ENCODE assay signal across 8 cellular contexts in the genomic region with DNA sequence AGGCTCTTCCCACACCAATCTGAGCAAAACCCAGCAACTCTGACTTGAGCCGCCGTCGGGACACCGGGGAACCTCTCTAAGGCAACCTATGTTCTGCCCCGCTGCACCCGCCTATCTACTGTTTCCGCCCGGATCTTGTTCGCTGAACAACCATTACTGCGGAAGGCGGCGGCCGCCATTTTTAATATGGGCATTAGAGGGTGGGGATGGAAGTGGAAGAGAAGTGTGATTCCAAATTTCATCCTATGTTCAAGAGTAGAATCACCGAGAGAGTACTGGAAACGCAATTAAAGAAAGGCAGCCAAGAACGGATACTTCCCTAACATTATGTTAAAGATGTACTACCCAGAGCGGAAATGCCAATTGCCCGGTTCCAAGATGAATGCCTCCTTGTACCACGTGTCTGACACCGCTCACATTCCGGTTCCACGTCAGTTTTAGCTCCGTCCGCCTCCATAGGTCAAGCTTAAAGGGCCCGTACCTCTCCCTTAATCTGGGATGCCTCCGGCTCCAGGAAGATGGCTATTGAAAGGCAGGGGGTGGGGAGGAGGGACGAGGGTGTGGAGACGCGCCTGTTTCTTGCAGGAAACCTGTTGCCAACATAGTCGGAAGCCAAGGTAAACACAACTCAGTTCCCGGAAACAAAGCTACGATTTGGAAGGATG. TPM values are rescaled to one million over a fixed set of nuclear protein-coding genes. Genes with fewer than 3 reads are reported as not detected.
A peak's percentile ranks its signal among the peaks of the same experiment; 100 is the strongest.
DNase-seq lines count a peak whose midpoint lies in the region; ATAC-seq and TF ChIP-seq lines count a peak whose summit lies in the region.

A gene (minus strand): TSS at position 95 of the 665 bp plus-strand sequence. CDS start 198 bp downstream, outside the sequence.

- peak within 1 kb of the TSS; percentile 88 for H3K4me3 ChIP-seq in AG04449 (ENCODE audit: low read depth, low read length)
- peak within 1 kb of the TSS; percentile 83 to 99 (median 92) for H3K4me3 ChIP-seq in spleen

- 0 to 1% (median 0%) methylated on average over 28 to 32 of the region's 32 CpGs for WGBS in spleen, 5 donors

- peaks cover 30% of the 10 kb centered on the region for H3K4me1 Mint-ChIP-seq in central memory CD8-positive, alpha-beta T cell

- intact Hi-C loops in spleen (cut with DNase I; ENCODE audit: low total_unique reads), result no loop called here

- CTCF ChIA-PET in AG04449 (lab: Yijun Ruan, JAX), result interaction anchor here (0.8 to 4.5 kb wide), 16 partner anchors 9 to 237 kb away, joined by 3 to 27 read pairs (median 4); a partner anchor contains a TSS

- POLR2A ChIA-PET in AG04449 (lab: Yijun Ruan, JAX), result interaction anchor here (0.6 to 1.5 kb wide), 10 partner anchors 8 to 235 kb away, joined by 3 to 7 read pairs (median 4); a partner anchor contains a TSS

- DNase-seq in AG04449 (ENCODE audit: low read depth, low spot score) (peak; percentile 82), NCI-H345 (lab: John Stamatoyannopoulos, UW) (peak; percentile 97), iris pigment epithelial cell (ENCODE audit: low read depth) (peak; percentile 98), spleen (peak; percentile 94)
- DNase-seq in activated CD4-positive, CD25-positive, alpha-beta regulatory T cell (lab: John Stamatoyannopoulos, UW), result peak; percentile 59 to 71 (median 68)
- peak; percentile 68 to 76 for DNase-seq in central memory CD8-positive, alpha-beta T cell (ENCODE audit: low spot score in 2 of 2)

- peaks cover 25 to 71% (median 47%) of the 10 kb centered on the region in 6 donors for H3K4me1 ChIP-seq in spleen

- peak within 1 kb of the TSS; percentile 89 for H3K4me3 Mint-ChIP-seq in central memory CD8-positive, alpha-beta T cell

- no peaks in the 10 kb centered on the region for H3K27me3 Mint-ChIP-seq in central memory CD8-positive, alpha-beta T cell

- H3K36me3 ChIP-seq in spleen, result peaks cover 0 to 25% (median 15%) of the 10 kb centered on the region in 6 donors

- H3K9me3 ChIP-seq in spleen, result no peaks in the 10 kb centered on the region

- no peaks in the 10 kb centered on the region for H3K27me3 ChIP-seq in spleen (replicated peaks in 1 of 7)

- peak within 1 kb of the TSS; percentile 85 to 98 (median 92) for H3K27ac ChIP-seq in spleen

- ATAC-seq in GM18907 (IDR thresholded peaks at IDR 0.05; ENCODE audit: unreplicated experiment) (peak; percentile 79), HG03196 (IDR thresholded peaks at IDR 0.05; ENCODE audit: unreplicated experiment) (peak; percentile 79)
- ATAC-seq in central memory CD8-positive, alpha-beta T cell (replicated peaks; ENCODE audit: extremely low read depth, poor library complexity, severe bottlenecking), result peak; percentile 91

- H3K27ac Mint-ChIP-seq in central memory CD8-positive, alpha-beta T cell (ENCODE audit: low read depth), result peak within 1 kb of the TSS; percentile 94

- TF ChIP-seq CTCF in AG04449 (IDR thresholded peaks at IDR 0.05; ENCODE audit: insufficient read depth, low read length, missing control alignments) (no peak), spleen (IDR thresholded peaks at IDR 0.05 in 8 of 11, conservative IDR thresholded peaks at IDR 0.05 in 3 of 11) (no peak)

- no peaks in the 10 kb centered on the region for H3K9me3 Mint-ChIP-seq in central memory CD8-positive, alpha-beta T cell

- H3K36me3 Mint-ChIP-seq in central memory CD8-positive, alpha-beta T cell (ENCODE audit: insufficient read depth), result peaks cover 18% of the 10 kb centered on the region

- TF ChIP-seq POLR2A in spleen (IDR thresholded peaks at IDR 0.05), result peak in 1 of 3 donors; percentile 57

RNA-seq across cellular contexts. Expression of the gene that starts here (rescaled TPM):
- 10 to 100 TPM; 27.7 to 58.9 (median 37.3) TPM for total RNA-seq in spleen
- 10 to 100 TPM; 20.7 to 28.9 (median 26.4) TPM for polyA plus RNA-seq in spleen

Comparison
In these comparisons a context has a peak if more than half of its experiments do, and no peak if none do; other contexts are left out.
1. Peak in every context shown above with its lines: DNase-seq, ATAC-seq, H3K4me3 ChIP-seq and H3K27ac ChIP-seq.